Comparison of ENCODE assay signal across 8 cellular contexts in the genomic region with DNA sequence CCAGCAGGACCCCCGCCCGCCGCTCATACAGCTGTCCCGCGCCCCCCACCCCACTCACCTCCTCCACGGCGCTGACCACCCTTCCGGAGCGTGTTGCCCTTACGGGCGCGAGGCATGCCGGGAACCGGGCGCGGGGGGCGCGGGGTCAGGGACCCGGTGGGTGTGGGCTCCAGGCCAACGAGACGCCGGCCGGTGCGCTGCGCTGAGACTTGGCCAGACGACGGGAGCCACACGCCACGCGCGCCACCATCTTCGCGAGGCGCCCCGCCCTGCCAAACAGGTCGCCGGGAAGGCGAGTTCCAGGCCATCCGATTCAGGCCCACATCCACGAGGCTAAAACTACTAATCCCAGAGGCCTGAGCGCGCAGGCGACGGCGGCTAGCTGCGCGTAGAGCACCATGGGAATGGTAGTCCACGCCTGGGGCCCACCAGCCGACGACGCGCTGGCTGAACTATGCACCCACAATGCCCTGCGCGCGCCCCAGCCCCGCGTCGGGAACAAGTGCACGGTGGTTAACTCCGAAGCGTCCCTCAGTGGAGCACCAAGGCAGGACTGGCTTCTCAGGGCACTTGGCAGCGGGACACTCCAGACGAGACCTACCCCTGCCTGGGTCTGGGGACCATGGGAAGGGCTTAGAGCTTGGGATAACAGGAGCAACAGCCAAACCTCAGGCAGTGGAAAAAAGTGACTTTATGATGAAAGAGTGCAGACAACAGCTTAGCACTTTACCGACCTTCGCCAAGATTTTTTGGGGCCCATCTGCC. TPM values are rescaled to one million over a fixed set of nuclear protein-coding genes. Genes with fewer than 3 reads are reported as not detected.
A peak's percentile ranks its signal among the peaks of the same experiment; 100 is the strongest.
DNase-seq lines count a peak whose midpoint lies in the region; ATAC-seq and TF ChIP-seq lines count a peak whose summit lies in the region.

TSS of gene IFRD2 (minus strand) at position 271 of the 765 bp plus-strand sequence. CDS start at position 116, 155 bp downstream.

- intact Hi-C loops in CD14-positive monocyte (cut with micrococcal nuclease), result loop anchor here in 1 of 2 donors (2.0 kb wide), 1 partner anchor 32 kb away; no protein-coding TSS in a partner anchor

- peaks cover 5 to 30% (median 17%) of the 10 kb centered on the region in 4 donors for H3K36me3 ChIP-seq in liver (ENCODE audit: control insufficient read depth in 4 of 4, insufficient read depth in 3 of 4, low read depth in 1 of 4, low read length in 3 of 4)

- peak in 1 of 2 donors; percentile 48 for TF ChIP-seq RAD21 in liver (IDR thresholded peaks at IDR 0.05)

- peak; percentile 94 for ATAC-seq in GM19397 (IDR thresholded peaks at IDR 0.05; ENCODE audit: unreplicated experiment)
- ATAC-seq in HG03571 (IDR thresholded peaks at IDR 0.05; ENCODE audit: unreplicated experiment), result peak; percentile 91

- DNase-seq in CD14-positive monocyte (ENCODE audit: low spot score) (peak; percentile 96), NCI-H82 (lab: John Stamatoyannopoulos, UW) (peak; percentile 98), dermis microvascular lymphatic vessel endothelial cell (ENCODE audit: low read depth in 2 of 2) (peak; percentile 94 to 99)
- peak; percentile 94 to 96 for DNase-seq in activated CD4-positive, alpha-beta T cell treated with anti-CD3 and anti-CD28 coated beads, Interleukin-2, amount 50 U/mL, for 48 hours
- peak; percentile 96 for DNase-seq in stimulated activated CD4-positive, alpha-beta T cell treated with anti-CD3 and anti-CD28 coated beads, Interleukin-4, amount 100 ng/mL, for 24 hours

- H3K9me3 Mint-ChIP-seq in CD14-positive monocyte, result no peaks in the 10 kb centered on the region

- H3K4me3 Mint-ChIP-seq in CD14-positive monocyte, result peak within 1 kb of the TSS; percentile 70 to 93

- H3K27me3 Mint-ChIP-seq in CD14-positive monocyte (ENCODE audit: low read depth in 3 of 3), result peaks cover 0 to 2% (median 0%) of the 10 kb centered on the region in 3 donors

- peaks cover 14% of the 10 kb centered on the region for H3K4me1 Mint-ChIP-seq in CD14-positive monocyte

- H3K9ac ChIP-seq in liver (ENCODE audit: low read depth in 1 of 2, low read length in 2 of 2), result peak within 1 kb of the TSS; percentile 75 to 95

- H3K36me3 Mint-ChIP-seq in CD14-positive monocyte, result peaks cover 25 to 37% of the 10 kb centered on the region in 2 donors

- peak within 1 kb of the TSS; percentile 87 to 98 (median 94) for H3K27ac Mint-ChIP-seq in CD14-positive monocyte

- TF ChIP-seq CTCF in CD14-positive monocyte (IDR thresholded peaks at IDR 0.05), result no peak
- TF ChIP-seq CTCF in liver (IDR thresholded peaks at IDR 0.05; ENCODE audit: low read depth, low read length, missing input control), result no peak

- H3K27ac ChIP-seq in liver (ENCODE audit: low read depth in 1 of 2, low read length in 2 of 2), result peak within 1 kb of the TSS; percentile 95 to 97

- H3K4me3 ChIP-seq in liver (ENCODE audit: low read depth in 1 of 3, low read length in 3 of 3), result peak within 1 kb of the TSS; percentile 66 to 86 (median 81)

- H3K4me1 ChIP-seq in liver (ENCODE audit: control insufficient read depth in 4 of 4, insufficient read depth in 4 of 4, low read length in 3 of 4), result peaks cover 5 to 26% (median 17%) of the 10 kb centered on the region in 4 donors

- H3K9me3 ChIP-seq in liver (ENCODE audit: control insufficient read depth in 4 of 4, low read length in 3 of 4), result no peaks in the 10 kb centered on the region

- no peaks in the 10 kb centered on the region for H3K27me3 ChIP-seq in liver (ENCODE audit: control insufficient read depth in 4 of 4, insufficient read depth in 4 of 4, low read length in 3 of 4)

- 1% methylated on average over 65 of the region's 65 CpGs for WGBS in liver

TF ChIP-seq in liver, 16 proteins besides CTCF, POLR2A, EP300 and RAD21:
- TF ChIP-seq, protein P1, sequence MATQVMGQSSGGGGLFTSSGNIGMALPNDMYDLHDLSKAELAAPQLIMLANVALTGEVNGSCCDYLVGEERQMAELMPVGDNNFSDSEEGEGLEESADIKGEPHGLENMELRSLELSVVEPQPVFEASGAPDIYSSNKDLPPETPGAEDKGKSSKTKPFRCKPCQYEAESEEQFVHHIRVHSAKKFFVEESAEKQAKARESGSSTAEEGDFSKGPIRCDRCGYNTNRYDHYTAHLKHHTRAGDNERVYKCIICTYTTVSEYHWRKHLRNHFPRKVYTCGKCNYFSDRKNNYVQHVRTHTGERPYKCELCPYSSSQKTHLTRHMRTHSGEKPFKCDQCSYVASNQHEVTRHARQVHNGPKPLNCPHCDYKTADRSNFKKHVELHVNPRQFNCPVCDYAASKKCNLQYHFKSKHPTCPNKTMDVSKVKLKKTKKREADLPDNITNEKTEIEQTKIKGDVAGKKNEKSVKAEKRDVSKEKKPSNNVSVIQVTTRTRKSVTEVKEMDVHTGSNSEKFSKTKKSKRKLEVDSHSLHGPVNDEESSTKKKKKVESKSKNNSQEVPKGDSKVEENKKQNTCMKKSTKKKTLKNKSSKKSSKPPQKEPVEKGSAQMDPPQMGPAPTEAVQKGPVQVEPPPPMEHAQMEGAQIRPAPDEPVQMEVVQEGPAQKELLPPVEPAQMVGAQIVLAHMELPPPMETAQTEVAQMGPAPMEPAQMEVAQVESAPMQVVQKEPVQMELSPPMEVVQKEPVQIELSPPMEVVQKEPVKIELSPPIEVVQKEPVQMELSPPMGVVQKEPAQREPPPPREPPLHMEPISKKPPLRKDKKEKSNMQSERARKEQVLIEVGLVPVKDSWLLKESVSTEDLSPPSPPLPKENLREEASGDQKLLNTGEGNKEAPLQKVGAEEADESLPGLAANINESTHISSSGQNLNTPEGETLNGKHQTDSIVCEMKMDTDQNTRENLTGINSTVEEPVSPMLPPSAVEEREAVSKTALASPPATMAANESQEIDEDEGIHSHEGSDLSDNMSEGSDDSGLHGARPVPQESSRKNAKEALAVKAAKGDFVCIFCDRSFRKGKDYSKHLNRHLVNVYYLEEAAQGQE (IDR thresholded peaks at IDR 0.05), result peak; percentile 78
- TF ChIP-seq GABPA (IDR thresholded peaks at IDR 0.05 in 1 of 2, conservative IDR thresholded peaks at IDR 0.05 in 1 of 2), result peak in 1 of 2 donors; percentile 53
- TF ChIP-seq NR2F2 (IDR thresholded peaks at IDR 0.05), result no peak
- no peak for TF ChIP-seq HNF4G (IDR thresholded peaks at IDR 0.05)
- no peak for TF ChIP-seq FOXA2 (IDR thresholded peaks at IDR 0.05)
- no peak for TF ChIP-seq FOXA1 (IDR thresholded peaks at IDR 0.05)
- no peak for TF ChIP-seq TAF1 (conservative IDR thresholded peaks at IDR 0.05)
- peak; percentile 95 for TF ChIP-seq YY1 (IDR thresholded peaks at IDR 0.05)
- TF ChIP-seq HNF4A (conservative IDR thresholded peaks at IDR 0.05), result peak in 1 of 2 donors; percentile 36
- TF ChIP-seq, protein P2, sequence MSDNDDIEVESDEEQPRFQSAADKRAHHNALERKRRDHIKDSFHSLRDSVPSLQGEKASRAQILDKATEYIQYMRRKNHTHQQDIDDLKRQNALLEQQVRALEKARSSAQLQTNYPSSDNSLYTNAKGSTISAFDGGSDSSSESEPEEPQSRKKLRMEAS (IDR thresholded peaks at IDR 0.05), result peak; percentile 90
- TF ChIP-seq EGR1 (IDR thresholded peaks at IDR 0.05; ENCODE audit: low read depth in 2 of 2), result peak in 1 of 2 donors; percentile 13
- TF ChIP-seq RXRA (IDR thresholded peaks at IDR 0.05), result peak in 1 of 2 donors; percentile 40
- TF ChIP-seq, protein P3, sequence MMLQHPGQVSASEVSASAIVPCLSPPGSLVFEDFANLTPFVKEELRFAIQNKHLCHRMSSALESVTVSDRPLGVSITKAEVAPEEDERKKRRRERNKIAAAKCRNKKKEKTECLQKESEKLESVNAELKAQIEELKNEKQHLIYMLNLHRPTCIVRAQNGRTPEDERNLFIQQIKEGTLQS (IDR thresholded peaks at IDR 0.05), result no peak
- TF ChIP-seq ZBTB33 (IDR thresholded peaks at IDR 0.05), result no peak
- TF ChIP-seq JUND (IDR thresholded peaks at IDR 0.05), result no peak
- peak; percentile 85 for TF ChIP-seq SP1 (IDR thresholded peaks at IDR 0.05)

RNA-seq across cellular contexts. Expression of gene IFRD2, which starts in this region (rescaled TPM):
- polyA plus RNA-seq in CD14-positive monocyte (10 to 100 TPM; 17.1 to 23.3 TPM), liver (10 to 100 TPM; 60.3 to 91.2 TPM)
- total RNA-seq in dermis microvascular lymphatic vessel endothelial cell (117 and 130 TPM in 2 replicates), liver (10 to 100 TPM; 55.7 to 66.1 TPM)

Comparison
In these comparisons a context has a peak if more than half of its experiments do, and no peak if none do; other contexts are left out.
1. Peak in every context shown above with its lines: DNase-seq, ATAC-seq, H3K4me3 ChIP-seq and H3K27ac ChIP-seq.